Comparison of ENCODE assay signal across 1 cellular context in genomic region chr1:10513199-10513598, GRCh38.
TF ChIP-seq lines count a peak whose summit lies in the region.

No MANE protein-coding gene starts in this region.

TF ChIP-seq in GM23338, 12 proteins besides CTCF, POLR2A, EP300 and RAD21 (continued from another document):
- no peak for TF ChIP-seq ZNF462 (CRISPR knock-in tag; IDR thresholded peaks at IDR 0.05)
- TF ChIP-seq ZNF114 (CRISPR knock-in tag; IDR thresholded peaks at IDR 0.05) = no peak
- TF ChIP-seq POLR2AphosphoS5 (IDR thresholded peaks at IDR 0.05; ENCODE audit: low read depth) = no peak
- no peak for TF ChIP-seq EZH2phosphoT487 (IDR thresholded peaks at IDR 0.05; ENCODE audit: unreplicated experiment)
- no peak for TF ChIP-seq JUNB (IDR thresholded peaks at IDR 0.05; ENCODE audit: unreplicated experiment)
- no peak for TF ChIP-seq NANOG (IDR thresholded peaks at IDR 0.05; ENCODE audit: borderline replicate concordance)
- TF ChIP-seq REST (IDR thresholded peaks at IDR 0.05; ENCODE audit: unreplicated experiment) = no peak
- TF ChIP-seq CREB1 (CRISPR knock-in tag; IDR thresholded peaks at IDR 0.05; ENCODE audit: low read depth) = no peak
- no peak for TF ChIP-seq STAT1 (IDR thresholded peaks at IDR 0.05; ENCODE audit: unreplicated experiment)
- no peak for TF ChIP-seq ETS1 (IDR thresholded peaks at IDR 0.05)
- no peak for TF ChIP-seq EZH2 (IDR thresholded peaks at IDR 0.05; ENCODE audit: low read depth, unreplicated experiment)
